Comparison of ENCODE assay signal across 20 cellular contexts in genomic region chr12:58557156-58557555, GRCh38.
DNase-seq lines count a peak whose midpoint lies in the region; FAIRE-seq and TF ChIP-seq lines count a peak whose summit lies in the region.
"Had no signal": no experiment of that assay in that cellular context is flagged by ENCODE, and none has a peak within 500 bp of the region (broad histone marks: within the 10 kb centered on the region; RNA-seq: fewer than 3 reads in every experiment).

No MANE protein-coding gene starts in this region.

- WGBS in smooth muscle cell (ENCODE audit: low lambda C conversion rate): 51% methylated on average over 3 of the region's 3 CpGs

- TF ChIP-seq CTCF in astrocyte (IDR thresholded peaks at IDR 0.05; ENCODE audit: insufficient read depth, low read depth, low read length) (no peak), smooth muscle cell (IDR thresholded peaks at IDR 0.05; ENCODE audit: borderline replicate concordance, insufficient read depth, poor library complexity, severe bottlenecking) (no peak)

- H3K9me3 Mint-ChIP-seq in astrocyte (ENCODE audit: unreplicated experiment): no peaks in the 10 kb centered on the region

- H3K9me3 ChIP-seq in astrocyte (ENCODE audit: insufficient read depth, low read depth, low read length) (no peaks in the 10 kb centered on the region), smooth muscle cell (replicated peaks; ENCODE audit: low read depth) (no peaks in the 10 kb centered on the region)
- H3K9me3 ChIP-seq: mucosa of descending colon, upper lobe of left lung had no signal

- H3K27me3 Mint-ChIP-seq in astrocyte (ENCODE audit: low read depth, unreplicated experiment): no peaks in the 10 kb centered on the region
- H3K27me3 Mint-ChIP-seq: activated B cell treated with CpG ODN at 0.5 μM for 24 hours; stimulated activated memory B cell treated with anti-CD40 and anti-IgM and Interleukin-4, amounts not matched to agents 10 μg/mL and 1 μg/mL and 100 μg/mL, for 72 hours had no signal

- H3K27me3 ChIP-seq in astrocyte (ENCODE audit: insufficient read depth, low read length): no peaks in the 10 kb centered on the region
- H3K27me3 ChIP-seq in smooth muscle cell (ENCODE audit: low read depth): peaks cover 3% of the 10 kb centered on the region
- H3K27me3 ChIP-seq: upper lobe of left lung had no signal

- no peaks in the 10 kb centered on the region for H3F3A ChIP-seq in smooth muscle cell (ENCODE audit: low read depth)

- H3K36me3 ChIP-seq in astrocyte (ENCODE audit: insufficient read depth, low read length) (no peaks in the 10 kb centered on the region), smooth muscle cell (ENCODE audit: low read depth) (no peaks in the 10 kb centered on the region)
- H3K36me3 ChIP-seq: upper lobe of left lung had no signal

- no peak overlapping the region for H3K4me3 ChIP-seq in astrocyte (ENCODE audit: insufficient read depth, low read depth, low read length)
- no peak overlapping the region for H3K4me3 ChIP-seq in smooth muscle cell
- H3K4me3 ChIP-seq: mucosa of descending colon, upper lobe of left lung had no signal

- peak; percentile 78 for FAIRE-seq in astrocyte (lab: Jason Lieb, UNC)
- FAIRE-seq: G401.6 had no signal

- no peaks in the 10 kb centered on the region for H3K36me3 Mint-ChIP-seq in astrocyte (ENCODE audit: low read depth, unreplicated experiment)
- H3K36me3 Mint-ChIP-seq: activated naive CD4-positive, alpha-beta T cell treated with anti-CD3 and anti-CD28 coated beads, Interleukin-2, amount 50 U/mL, for 72 hours; CD8-positive, alpha-beta T cell; stimulated activated memory B cell treated with anti-CD40 and anti-IgM and Interleukin-4, amounts not matched to agents 10 μg/mL and 1 μg/mL and 100 μg/mL, for 72 hours had no signal

- no peaks in the 10 kb centered on the region for H3K79me2 ChIP-seq in astrocyte (ENCODE audit: insufficient read depth, low read length)
- H3K79me2 ChIP-seq in smooth muscle cell (ENCODE audit: low read depth): no peaks in the 10 kb centered on the region

- H3K4me2 ChIP-seq in astrocyte (ENCODE audit: low read length) (peak overlapping the region; percentile 40), smooth muscle cell (no peak overlapping the region)

- H3K27ac ChIP-seq in astrocyte (ENCODE audit: low read depth, low read length) (peak overlapping the region; percentile 29), smooth muscle cell (ENCODE audit: low read depth) (no peak overlapping the region)
- H3K27ac ChIP-seq: upper lobe of left lung had no signal

- DNase-seq in GM03348 (ENCODE audit: low spot score) (peak; percentile 63), astrocyte (ENCODE audit: low read depth) (peak; percentile 85), glomerular endothelial cell (ENCODE audit: extremely low read depth, low read depth, low spot score) (peak; percentile 90), smooth muscle cell (lab: John Stamatoyannopoulos, UW; ENCODE audit: unreplicated experiment) (no peak), cerebellar cortex (ENCODE audit: low spot score) (no peak), NOMO-1 (lab: John Stamatoyannopoulos, UW; ENCODE audit: unreplicated experiment in 2 of 2) (no peak)
- DNase-seq in activated CD8-positive, alpha-beta memory T cell treated with anti-CD3 and anti-CD28 coated beads, Interleukin-2, amount 50 U/mL, for 48 hours: no peak
- DNase-seq: activated B cell treated with CpG ODN at 0.5 μM for 24 hours; CD8-positive, alpha-beta T cell; KG1; mucosa of descending colon; NCI-H1436 treated with DMSO at 0.1 percent for 48 hours; NCI-H510A; OCI-M1; stimulated activated CD4-positive, alpha-beta T cell treated with anti-CD3 and anti-CD28 coated beads, Interleukin-4, amount 100 ng/mL, for 1 hour; SW 1271; upper lobe of left lung had no signal

- H3K4me1 ChIP-seq in astrocyte (ENCODE audit: insufficient read depth, low read length): peaks cover 11% of the 10 kb centered on the region
- peaks cover 5% of the 10 kb centered on the region for H3K4me1 ChIP-seq in smooth muscle cell (ENCODE audit: low read depth)
- H3K4me1 ChIP-seq: upper lobe of left lung had no signal

- no peak overlapping the region for H3K4me3 Mint-ChIP-seq in astrocyte (ENCODE audit: unreplicated experiment)
- H3K4me3 Mint-ChIP-seq: activated B cell treated with CpG ODN at 0.5 μM for 24 hours; CD8-positive, alpha-beta T cell; stimulated activated memory B cell treated with anti-CD40 and anti-IgM and Interleukin-4, amounts not matched to agents 10 μg/mL and 1 μg/mL and 100 μg/mL, for 72 hours had no signal

- no peaks in the 10 kb centered on the region for H4K20me1 ChIP-seq in astrocyte (ENCODE audit: insufficient read depth, low read length)
- H4K20me1 ChIP-seq in smooth muscle cell (ENCODE audit: low read depth): no peaks in the 10 kb centered on the region

- peak overlapping the region; percentile 2 for H3K27ac Mint-ChIP-seq in astrocyte (ENCODE audit: unreplicated experiment)
- H3K27ac Mint-ChIP-seq: activated B cell treated with CpG ODN at 0.5 μM for 24 hours; CD8-positive, alpha-beta T cell; stimulated activated memory B cell treated with anti-CD40 and anti-IgM and Interleukin-4, amounts not matched to agents 10 μg/mL and 1 μg/mL and 100 μg/mL, for 72 hours had no signal

- no peak overlapping the region for H2AFZ ChIP-seq in astrocyte (ENCODE audit: low read depth, low read length)
- H2AFZ ChIP-seq in smooth muscle cell (ENCODE audit: low read depth): peak overlapping the region; percentile 41

- H3K9ac ChIP-seq in astrocyte (ENCODE audit: low read length) (no peak overlapping the region), smooth muscle cell (ENCODE audit: low read depth) (no peak overlapping the region)

- H3K4me1 Mint-ChIP-seq in astrocyte (ENCODE audit: low read depth, unreplicated experiment): peaks cover 8% of the 10 kb centered on the region
- H3K4me1 Mint-ChIP-seq: activated B cell treated with CpG ODN at 0.5 μM for 24 hours; stimulated activated memory B cell treated with anti-CD40 and anti-IgM and Interleukin-4, amounts not matched to agents 10 μg/mL and 1 μg/mL and 100 μg/mL, for 72 hours had no signal

Comparison
In these comparisons a context has a peak if more than half of its experiments do, and no peak if none do; other contexts are left out.
1. DNase-seq: peak in GM03348 (single experiment), astrocyte (single experiment) and glomerular endothelial cell (single experiment); none in smooth muscle cell (single experiment), cerebellar cortex (single experiment), activated CD8-positive, alpha-beta memory T cell treated with anti-CD3 and anti-CD28 coated beads, Interleukin-2, amount 50 U/mL, for 48 hours (single experiment) and NOMO-1 (0 of 2).